7 cellular contexts compared by ENCODE assay signal in genomic region chr2:219277703-219278654, GRCh38. TPM values are rescaled to one million over a fixed set of nuclear protein-coding genes. Genes with fewer than 3 reads are reported as not detected.
DNase-seq lines count a peak whose midpoint lies in the region; ATAC-seq, FAIRE-seq and TF ChIP-seq lines count a peak whose summit lies in the region.

No MANE protein-coding gene starts in this region.

- H3K27me3 Mint-ChIP-seq in activated CD8-positive, alpha-beta memory T cell treated with anti-CD3 and anti-CD28 coated beads, Interleukin-2, amount 10 ng/mL, durations not matched to agents 7 days and 5 days: no peaks in the 10 kb centered on the region
- no peaks in the 10 kb centered on the region for H3K27me3 Mint-ChIP-seq in mesothelial cell of epicardium (ENCODE audit: low read depth)

- peak; percentile 24 for ATAC-seq in HG03520 (IDR thresholded peaks at IDR 0.05; ENCODE audit: unreplicated experiment)
- ATAC-seq in activated CD8-positive, alpha-beta memory T cell treated with anti-CD3 and anti-CD28 coated beads, Interleukin-2, amount 10 ng/mL, durations not matched to agents 7 days and 5 days: peak; percentile 9

- H3K27ac Mint-ChIP-seq in activated CD8-positive, alpha-beta memory T cell treated with anti-CD3 and anti-CD28 coated beads, Interleukin-2, amount 10 ng/mL, durations not matched to agents 7 days and 5 days: peak overlapping the region; percentile 95
- H3K27ac Mint-ChIP-seq in mesothelial cell of epicardium: peak overlapping the region; percentile 95

- no peaks in the 10 kb centered on the region for H3K9me3 Mint-ChIP-seq in activated CD8-positive, alpha-beta memory T cell treated with anti-CD3 and anti-CD28 coated beads, Interleukin-2, amount 10 ng/mL, durations not matched to agents 7 days and 5 days (ENCODE audit: low read depth)
- no peaks in the 10 kb centered on the region for H3K9me3 Mint-ChIP-seq in mesothelial cell of epicardium

- TF ChIP-seq CTCF in mesothelial cell of epicardium (IDR thresholded peaks at IDR 0.05; ENCODE audit: unreplicated experiment): peak; percentile 93

- CTCF ChIA-PET in activated CD8-positive, alpha-beta memory T cell treated with anti-CD3 and anti-CD28 coated beads, Interleukin-2, amount 10 ng/mL, durations not matched to agents 7 days and 5 days (lab: Charles Lee): interaction anchor here (0.6 to 14.8 kb wide), 28 partner anchors 8 to 380 kb away, joined by 3 to 260 read pairs (median 6); partner anchors contain the start of genes ABCB6, ANKZF1, ATG9A and DNPEP

- DNase-seq in GM12891 (ENCODE audit: insufficient read length, low spot score) (no peak), NCI-H82 (lab: John Stamatoyannopoulos, UW) (peak; percentile 87), mesothelial cell of epicardium (ENCODE audit: low spot score in 2 of 2, unreplicated experiment in 2 of 2) (peak; percentile 63 to 92)
- DNase-seq in activated CD8-positive, alpha-beta memory T cell treated with anti-CD3 and anti-CD28 coated beads, Interleukin-2, amount 10 ng/mL, durations not matched to agents 7 days and 5 days: peak; percentile 81
- peak; percentile 39 to 68 for DNase-seq in stimulated activated CD8-positive, alpha-beta memory T cell treated with anti-CD3 and anti-CD28 coated beads, Interleukin-2, amount 100 ng/mL, for 48 hours (ENCODE audit: low read depth in 2 of 2)

- H3K4me1 Mint-ChIP-seq in activated CD8-positive, alpha-beta memory T cell treated with anti-CD3 and anti-CD28 coated beads, Interleukin-2, amount 10 ng/mL, durations not matched to agents 7 days and 5 days: peaks cover 32% of the 10 kb centered on the region
- peaks cover 42% of the 10 kb centered on the region for H3K4me1 Mint-ChIP-seq in mesothelial cell of epicardium

- H3K4me3 Mint-ChIP-seq in activated CD8-positive, alpha-beta memory T cell treated with anti-CD3 and anti-CD28 coated beads, Interleukin-2, amount 10 ng/mL, durations not matched to agents 7 days and 5 days: peak overlapping the region; percentile 94
- H3K4me3 Mint-ChIP-seq in mesothelial cell of epicardium: peak overlapping the region; percentile 85

- TF ChIP-seq POLR2A in GM12891 (IDR thresholded peaks at IDR 0.05; ENCODE audit: low read depth, low read length): no peak

- H3K36me3 Mint-ChIP-seq in activated CD8-positive, alpha-beta memory T cell treated with anti-CD3 and anti-CD28 coated beads, Interleukin-2, amount 10 ng/mL, durations not matched to agents 7 days and 5 days: peaks cover 10% of the 10 kb centered on the region
- peaks cover 3% of the 10 kb centered on the region for H3K36me3 Mint-ChIP-seq in mesothelial cell of epicardium

- no peak for FAIRE-seq in GM12891 (lab: Jason Lieb, UNC)
- peak; percentile 76 for FAIRE-seq in endometrium (lab: Jason Lieb, UNC)

TF ChIP-seq in GM12891, 5 proteins besides CTCF, POLR2A, EP300 and RAD21:
- peak; percentile 40; the same call in 1 of the 2 replicates for TF ChIP-seq SPI1 (IDR thresholded peaks at IDR 0.05; ENCODE audit: low read depth, low read length)
- no peak for TF ChIP-seq POLR2AphosphoS5 (IDR thresholded peaks at IDR 0.05; ENCODE audit: low read depth, low read length)
- TF ChIP-seq PAX5 (IDR thresholded peaks at IDR 0.05; ENCODE audit: insufficient read depth, low read length, severe bottlenecking): no peak
- TF ChIP-seq POU2F2 (IDR thresholded peaks at IDR 0.05; ENCODE audit: low read depth, low read length): no peak
- no peak for TF ChIP-seq TAF1 (IDR thresholded peaks at IDR 0.05; ENCODE audit: low read depth, low read length)

RNA-seq across cellular contexts. Expression of gene DNAJB2, which starts 1.2 kb away (rescaled TPM):
- polyA plus RNA-seq in GM12891 (2012; ENCODE audit: low read depth, missing spikeins): 28.8 TPM
- 10 to 100 TPM; 48.2 to 49.0 TPM for total RNA-seq in activated CD8-positive, alpha-beta memory T cell treated with anti-CD3 and anti-CD28 coated beads, Interleukin-2, amount 10 ng/mL, durations not matched to agents 7 days and 5 days
- 39.7 to 47.8 TPM (median 43.4 TPM) in 3 replicates for total RNA-seq in mesothelial cell of epicardium

RNA-seq across cellular contexts. Expression of gene TUBA4A, which starts 24.3 kb away (rescaled TPM):
- polyA plus RNA-seq in GM12891 (2012; ENCODE audit: low read depth, missing spikeins): 114 TPM
- 100 to 1,000 TPM; 244 to 337 TPM for total RNA-seq in activated CD8-positive, alpha-beta memory T cell treated with anti-CD3 and anti-CD28 coated beads, Interleukin-2, amount 10 ng/mL, durations not matched to agents 7 days and 5 days
- total RNA-seq in mesothelial cell of epicardium: 0.47 to 1.1 TPM (median 0.63 TPM) in 3 replicates

RNA-seq across cellular contexts. Expression of gene TUBA4B, which starts 24.9 kb away (rescaled TPM):
- polyA plus RNA-seq in GM12891 (2012; ENCODE audit: low read depth, missing spikeins): 0.06 TPM
- not detected for total RNA-seq in activated CD8-positive, alpha-beta memory T cell treated with anti-CD3 and anti-CD28 coated beads, Interleukin-2, amount 10 ng/mL, durations not matched to agents 7 days and 5 days
- total RNA-seq in mesothelial cell of epicardium: not detected in 3 replicates

RNA-seq across cellular contexts. Expression of gene PTPRN, which starts 31.2 kb away (rescaled TPM):
- 0.14 TPM for polyA plus RNA-seq in GM12891 (2012; ENCODE audit: low read depth, missing spikeins)
- total RNA-seq in activated CD8-positive, alpha-beta memory T cell treated with anti-CD3 and anti-CD28 coated beads, Interleukin-2, amount 10 ng/mL, durations not matched to agents 7 days and 5 days: under 1 TPM in 1 of 2 experiments, not detected in 1; 0.28 TPM
- total RNA-seq in mesothelial cell of epicardium: 0.33 to 0.50 TPM (median 0.38 TPM) in 3 replicates

RNA-seq across cellular contexts. Expression of gene STK16, which starts 32.7 kb away (rescaled TPM):
- 31.0 TPM for polyA plus RNA-seq in GM12891 (2012; ENCODE audit: low read depth, missing spikeins)
- total RNA-seq in activated CD8-positive, alpha-beta memory T cell treated with anti-CD3 and anti-CD28 coated beads, Interleukin-2, amount 10 ng/mL, durations not matched to agents 7 days and 5 days: 10 to 100 TPM; 37.3 to 41.7 TPM
- total RNA-seq in mesothelial cell of epicardium: 28.0 to 31.2 TPM (median 29.0 TPM) in 3 replicates

Comparison
In these comparisons a context has a peak if more than half of its experiments do, and no peak if none do; other contexts are left out.
1. RNA of gene TUBA4A, which starts 24.3 kb away (total RNA-seq): 244 to 337 TPM in activated CD8-positive, alpha-beta memory T cell treated with anti-CD3 and anti-CD28 coated beads, Interleukin-2, amount 10 ng/mL, durations not matched to agents 7 days and 5 days; 0.47 to 1.1 TPM in mesothelial cell of epicardium; every median in the first group is over 100 times any median in the second.